Comparison of ENCODE assay signal across 23 cellular contexts in the genomic region with DNA sequence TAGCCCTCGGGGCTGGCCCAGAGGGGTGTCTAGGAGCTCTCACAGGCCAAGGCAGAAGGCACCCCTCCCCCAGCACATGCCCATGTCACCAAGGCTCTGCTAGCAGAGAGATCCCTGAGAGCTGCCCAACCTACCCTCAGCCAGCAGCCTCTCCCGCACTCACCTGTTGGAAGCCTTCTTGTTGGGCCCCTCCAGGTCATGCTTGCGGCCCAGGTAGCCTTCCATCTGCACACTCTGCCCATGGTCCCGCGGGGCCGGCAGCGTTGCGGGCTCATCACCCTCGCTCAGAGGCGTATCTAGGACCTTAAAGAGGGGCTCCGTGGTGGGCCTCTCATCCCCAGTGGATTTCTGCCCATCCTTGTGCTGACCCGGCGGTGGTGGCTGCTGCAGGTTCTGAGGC. TPM values are rescaled to one million over a fixed set of nuclear protein-coding genes. Genes with fewer than 3 reads are reported as not detected.
DNase-seq lines count a peak whose midpoint lies in the region; ATAC-seq, FAIRE-seq and TF ChIP-seq lines count a peak whose summit lies in the region.
"Had no signal": no experiment of that assay in that cellular context is flagged by ENCODE, and none has a peak within 500 bp of the region (broad histone marks: within the 10 kb centered on the region; RNA-seq: fewer than 3 reads in every experiment).

No MANE protein-coding gene starts in this region.

- peak in 1 of 2 experiments; percentile 66; a peak in 2 of 3 replicates for TF ChIP-seq POLR2A in H1 (IDR thresholded peaks at IDR 0.05; ENCODE audit: control extremely low read depth in 1 of 2, low read depth in 2 of 2, low read length in 2 of 2)

- peaks cover 82% of the 10 kb centered on the region for H3K36me3 Mint-ChIP-seq in Caco-2 (ENCODE audit: insufficient read depth, unreplicated experiment)
- H3K36me3 Mint-ChIP-seq in Calu3 (ENCODE audit: insufficient read depth, unreplicated experiment): peaks cover 13% of the 10 kb centered on the region
- H3K36me3 Mint-ChIP-seq: CD4-positive, CD25-positive, alpha-beta regulatory T cell; CD8-positive, alpha-beta memory T cell had no signal

- H3K23ac ChIP-seq in H1 (ENCODE audit: insufficient read length): no peak overlapping the region

- no peak overlapping the region for H2BK120ac ChIP-seq in H1 (replicated peaks; ENCODE audit: low read depth, low read length)

- no peak for DNase-seq in Caco-2
- no peak for DNase-seq in Calu3
- no peak for DNase-seq in RWPE1 (ENCODE audit: low spot score)
- no peak for DNase-seq in H1 (ENCODE audit: low read depth in 1 of 2, low spot score in 2 of 2)
- DNase-seq in left lung: no peak
- DNase-seq in stimulated activated naive CD4-positive, alpha-beta T cell treated with Interleukin-2 at 50 U/mL for 16 hours (lab: John Stamatoyannopoulos, UW): no peak
- DNase-seq: ACHN; BE2C; C1 segment of cervical spinal cord; CD4-positive, CD25-positive, alpha-beta regulatory T cell; CD8-positive, alpha-beta memory T cell; COR-L47; DMS153; DND-41; EL; HCEC 1CT; HFFc6; IMR-90 had no signal

- FAIRE-seq in H1 (lab: Jason Lieb, UNC): no peak
- FAIRE-seq: A204.1, GM12878, K562 had no signal

- no peak overlapping the region for H4K91ac ChIP-seq in H1 (replicated peaks; ENCODE audit: insufficient read length, low read length)

- POLR2A ChIA-PET in Caco-2 (lab: Charles Lee) (no interaction called here), RWPE1 (lab: Yijun Ruan, JAX; ENCODE audit: low non-redundant PET) (no interaction called here), H1 (lab: Charles Lee; ENCODE audit: partially characterized antibody) (interaction anchor here (0.6 to 2.5 kb wide), 5 partner anchors 10 to 87 kb away, joined by 3 to 7 read pairs (median 4); a partner anchor contains a TSS)

- ATAC-seq in left lung (no peak), GM21423 (IDR thresholded peaks at IDR 0.05; ENCODE audit: unreplicated experiment) (no peak)
- ATAC-seq: GM12878, K562 had no signal

- H3K4me1 Mint-ChIP-seq in Caco-2 (ENCODE audit: low read depth, unreplicated experiment) (peaks cover 35% of the 10 kb centered on the region), Calu3 (ENCODE audit: low read depth, unreplicated experiment) (peaks cover 28% of the 10 kb centered on the region)

- H2BK12ac ChIP-seq in H1 (ENCODE audit: low read depth, low read length): no peak overlapping the region

- H3K79me2 ChIP-seq in H1 (ENCODE audit: control insufficient read depth in 1 of 2, insufficient read depth in 2 of 2, low read length in 2 of 2): no peaks in the 10 kb centered on the region

- no peak overlapping the region for H3K14ac ChIP-seq in H1 (ENCODE audit: insufficient read length)

- peak overlapping the region; percentile 99 for H3K27ac ChIP-seq in RWPE1
- H3K27ac ChIP-seq in H1 (ENCODE audit: low read depth, low read length): no peak overlapping the region
- no peak overlapping the region for H3K27ac ChIP-seq in left lung
- H3K27ac ChIP-seq: HL-60 had no signal

- no peaks in the 10 kb centered on the region for H3K23me2 ChIP-seq in H1 (ENCODE audit: low read depth, low read length)

- H2AK5ac ChIP-seq in H1 (ENCODE audit: low read depth, low read length): no peak overlapping the region

- H3K79me1 ChIP-seq in H1 (ENCODE audit: low read depth, low read length): no peaks in the 10 kb centered on the region

- H3K4ac ChIP-seq in H1 (replicated peaks; ENCODE audit: insufficient read length, low read depth, low read length): no peak overlapping the region

- no TSS peak for BruUV-seq in Caco-2 (replicated peaks; lab: Mats Ljungman, UMichigan)
- TSS peak; percentile 18 for BruUV-seq in Calu3 (replicated peaks; lab: Mats Ljungman, UMichigan)

- H3K4me1 ChIP-seq in Caco-2 (peaks cover 42% of the 10 kb centered on the region), H1 (replicated peaks in 1 of 4; ENCODE audit: control insufficient read depth in 3 of 4, insufficient read depth in 4 of 4, low read length in 3 of 4) (peaks cover 0 to 8% (median 4%) of the 10 kb centered on the region in 4 experiments; a peak in 6 of 7 replicates), left lung (peaks cover 8 to 10% of the 10 kb centered on the region in 2 donors)

- no peak overlapping the region for H3K4me3 Mint-ChIP-seq in Caco-2 (ENCODE audit: unreplicated experiment)
- H3K4me3 Mint-ChIP-seq in Calu3 (ENCODE audit: low read depth, unreplicated experiment): no peak overlapping the region
- H3K4me3 Mint-ChIP-seq: CD4-positive, CD25-positive, alpha-beta regulatory T cell; CD8-positive, alpha-beta memory T cell; HFFc6 had no signal

- no peak overlapping the region for H3K56ac ChIP-seq in H1 (replicated peaks; ENCODE audit: insufficient read length, low read depth, low read length)

- TF ChIP-seq RAD21 in H1 (IDR thresholded peaks at IDR 0.05 in 1 of 2, conservative IDR thresholded peaks at IDR 0.05 in 1 of 2; ENCODE audit: low read depth in 2 of 2, low read length in 2 of 2): no peak

- no peak overlapping the region for H2AFZ ChIP-seq in H1 (ENCODE audit: low read length)

- H2BK20ac ChIP-seq in H1 (ENCODE audit: low read length): no peak overlapping the region

- no peak overlapping the region for H3K18ac ChIP-seq in H1 (ENCODE audit: extremely low read depth, low read length)

- CTCF ChIA-PET in Caco-2 (lab: Charles Lee) (no interaction called here), Calu3 (lab: Charles Lee) (no interaction called here), RWPE1 (lab: Yijun Ruan, JAX) (no interaction called here), H1 (lab: Charles Lee; ENCODE audit: partially characterized antibody) (interaction anchor here (1.1 to 2.0 kb wide), 5 partner anchors 9 to 129 kb away, joined by 3 to 6 read pairs (median 3); no protein-coding TSS in a partner anchor)

- H3K9ac ChIP-seq in H1 (replicated peaks in 1 of 4; ENCODE audit: extremely low read depth in 1 of 4, low read depth in 3 of 4, low read length in 3 of 4): no peak overlapping the region

- H3K9me3 Mint-ChIP-seq in Caco-2 (ENCODE audit: unreplicated experiment) (no peaks in the 10 kb centered on the region), Calu3 (ENCODE audit: low read depth, unreplicated experiment) (no peaks in the 10 kb centered on the region)
- H3K9me3 Mint-ChIP-seq: CD4-positive, CD25-positive, alpha-beta regulatory T cell; CD8-positive, alpha-beta memory T cell; HFFc6 had no signal

- H3K4me3 ChIP-seq in Caco-2 (ENCODE audit: low read depth, low read length) (no peak overlapping the region), H1 (ENCODE audit: extremely low read depth in 1 of 4, insufficient read depth in 2 of 4, low read depth in 3 of 4, low read length in 4 of 4) (no peak overlapping the region), left lung (no peak overlapping the region)
- H3K4me3 ChIP-seq: GM12878, K562 had no signal

- peaks cover 1% of the 10 kb centered on the region for H3K36me3 ChIP-seq in Caco-2 (ENCODE audit: control insufficient read depth, insufficient read depth, low read length)
- H3K36me3 ChIP-seq in H1 (ENCODE audit: control insufficient read depth in 2 of 4, insufficient read depth in 4 of 4, low read length in 3 of 4): peaks cover 0 to 10% (median 1%) of the 10 kb centered on the region in 4 experiments; a peak in 4 of 8 replicates
- H3K36me3 ChIP-seq in left lung: peaks cover 0 to 9% of the 10 kb centered on the region in 2 donors

- WGBS in H1 (ENCODE audit: extremely low coverage in 1 of 2, insufficient coverage in 1 of 2, insufficient read length in 1 of 2, insufficient replicate concordance in 2 of 2, low coverage in 1 of 2, low lambda C conversion rate in 2 of 2, missing lambda C conversion rate in 1 of 2), 2 experiments: 93% methylated on average over 13 of the region's 13 CpGs; no CpG with 5 or more reads in 1 of the 2 experiments

- no peak for TF ChIP-seq EP300 in H1 (IDR thresholded peaks at IDR 0.05; ENCODE audit: borderline replicate concordance in 1 of 2, low read depth in 2 of 2, low read length in 2 of 2)

- no peak overlapping the region for H3K4me2 ChIP-seq in H1 (ENCODE audit: insufficient read depth in 1 of 2, low read depth in 2 of 2, low read length in 2 of 2)

- H4K8ac ChIP-seq in H1 (ENCODE audit: extremely low read depth, insufficient read depth, low read length): no peak overlapping the region

- TF ChIP-seq CTCF in Caco-2 (IDR thresholded peaks at IDR 0.05; ENCODE audit: insufficient read depth in 1 of 2, low read depth in 1 of 2, low read length in 1 of 2, severe bottlenecking in 1 of 2, unreplicated experiment in 1 of 2) (no peak), Calu3 (IDR thresholded peaks at IDR 0.05; ENCODE audit: unreplicated experiment) (no peak), RWPE1 (conservative IDR thresholded peaks at IDR 0.05; ENCODE audit: low read depth) (no peak), H1 (IDR thresholded peaks at IDR 0.05; ENCODE audit: control extremely low read depth in 1 of 3, insufficient read depth in 1 of 3, low read depth in 1 of 3, low read length in 3 of 3) (no peak), left lung (IDR thresholded peaks at IDR 0.05) (no peak)

- H3K27ac Mint-ChIP-seq in Caco-2 (ENCODE audit: unreplicated experiment) (peak overlapping the region; percentile 92), Calu3 (ENCODE audit: unreplicated experiment) (no peak overlapping the region)
- H3K27ac Mint-ChIP-seq: CD4-positive, CD25-positive, alpha-beta regulatory T cell; HFFc6 had no signal

- no peak overlapping the region for H2BK5ac ChIP-seq in H1 (ENCODE audit: low read depth, low read length)

- intact Hi-C loops in Caco-2 (cut with micrococcal nuclease; ENCODE audit: unreplicated experiment): loop anchor here (10.0 kb wide), 1 partner anchor 249 kb away; a partner anchor contains a TSS
- intact Hi-C loops in Calu3 (cut with micrococcal nuclease; ENCODE audit: unreplicated experiment): no loop called here
- intact Hi-C loops in left lung (cut with DNase I): no loop called here

- H3K27me3 Mint-ChIP-seq in Caco-2 (ENCODE audit: insufficient read depth, unreplicated experiment) (no peaks in the 10 kb centered on the region), Calu3 (ENCODE audit: unreplicated experiment) (peaks cover 18% of the 10 kb centered on the region)

- no peak overlapping the region for H2BK15ac ChIP-seq in H1 (ENCODE audit: low read length)

- peaks cover 0 to under 1% of the 10 kb centered on the region in 2 experiments for H4K20me1 ChIP-seq in H1 (replicated peaks in 1 of 2; ENCODE audit: control insufficient read depth in 1 of 2, insufficient read depth in 2 of 2, low read length in 2 of 2)

- no peak overlapping the region for H4K5ac ChIP-seq in H1 (ENCODE audit: insufficient read length, low read depth, low read length)

- H3K27me3 ChIP-seq in Caco-2 (replicated peaks; ENCODE audit: control insufficient read depth, insufficient read depth, low read length) (no peaks in the 10 kb centered on the region), H1 (replicated peaks in 1 of 4; ENCODE audit: control insufficient read depth in 3 of 4, extremely low read depth in 1 of 4, insufficient read depth in 3 of 4, low read length in 3 of 4) (no peaks in the 10 kb centered on the region; a peak in 1 of 7 replicates), left lung (peaks cover 0 to 16% of the 10 kb centered on the region in 2 donors)
- H3K27me3 ChIP-seq: BE2C had no signal

- H3K9me3 ChIP-seq in Caco-2 (no peaks in the 10 kb centered on the region), H1 (ENCODE audit: insufficient read depth in 2 of 2, low read depth in 1 of 2, low read length in 1 of 2) (no peaks in the 10 kb centered on the region), left lung (no peaks in the 10 kb centered on the region)
- H3K9me3 ChIP-seq: BE2C had no signal

RNA-seq across cellular contexts. Expression of a gene that starts 49.1 kb away (rescaled TPM):
- 85.9 and 90.8 TPM in 2 replicates for total RNA-seq in Caco-2 (2022)
- total RNA-seq in Calu3 (2022): 39.0 and 53.6 TPM in 2 replicates
- 89.1 and 90.6 TPM in 2 replicates for total RNA-seq in H1 (2021; fragmentation: NEBNext Ultra II Directional; extraction: Animal tissue kit (Norgen Biotek cat#: 25700))
- polyA plus RNA-seq in H1 (2011; rRNA removed): 43.4 and 52.2 TPM in 2 replicates
- 47.9 TPM for polyA plus RNA-seq in H1 (2011; cell fraction: cytosol; rRNA removed)
- polyA plus RNA-seq in H1 (2011; cell fraction: nucleus; rRNA removed): 122 TPM
- polyA plus RNA-seq in H1 (2012, experiment 1 of 2): 38.4 to 58.9 TPM (median 52.0 TPM) in 4 replicates
- polyA plus RNA-seq in H1 (2012, experiment 2 of 2): 33.1 TPM
- 25.1 TPM for polyA plus RNA-seq in H1 (2013, experiment 1 of 2)
- polyA plus RNA-seq in H1 (2013, experiment 2 of 2): 24.3 TPM
- polyA minus RNA-seq in H1 (2011; rRNA and poly(A)+ RNA removed): 67.8 and 88.3 TPM in 2 replicates
- polyA minus RNA-seq in H1 (2011; cell fraction: cytosol; rRNA and poly(A)+ RNA removed): 45.6 TPM
- polyA minus RNA-seq in H1 (2011; cell fraction: nucleus; rRNA and poly(A)+ RNA removed): 80.2 TPM
- 10 to 100 TPM; 31.9 to 34.3 TPM for total RNA-seq in left lung
